8 cellular contexts compared by ENCODE assay signal in the genomic region with DNA sequence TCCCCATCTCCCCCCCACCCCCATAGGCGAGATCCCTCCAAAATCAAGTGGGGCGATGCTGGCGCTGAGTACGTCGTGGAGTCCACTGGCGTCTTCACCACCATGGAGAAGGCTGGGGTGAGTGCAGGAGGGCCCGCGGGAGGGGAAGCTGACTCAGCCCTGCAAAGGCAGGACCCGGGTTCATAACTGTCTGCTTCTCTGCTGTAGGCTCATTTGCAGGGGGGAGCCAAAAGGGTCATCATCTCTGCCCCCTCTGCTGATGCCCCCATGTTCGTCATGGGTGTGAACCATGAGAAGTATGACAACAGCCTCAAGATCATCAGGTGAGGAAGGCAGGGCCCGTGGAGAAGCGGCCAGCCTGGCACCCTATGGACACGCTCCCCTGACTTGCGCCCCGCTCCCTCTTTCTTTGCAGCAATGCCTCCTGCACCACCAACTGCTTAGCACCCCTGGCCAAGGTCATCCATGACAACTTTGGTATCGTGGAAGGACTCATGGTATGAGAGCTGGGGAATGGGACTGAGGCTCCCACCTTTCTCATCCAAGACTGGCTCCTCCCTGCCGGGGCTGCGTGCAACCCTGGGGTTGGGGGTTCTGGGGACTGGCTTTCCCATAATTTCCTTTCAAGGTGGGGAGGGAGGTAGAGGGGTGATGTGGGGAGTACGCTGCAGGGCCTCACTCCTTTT. TPM values are rescaled to one million over a fixed set of nuclear protein-coding genes. Genes with fewer than 3 reads are reported as not detected.
DNase-seq lines count a peak whose midpoint lies in the region; ATAC-seq, FAIRE-seq and TF ChIP-seq lines count a peak whose summit lies in the region.

No MANE protein-coding gene starts in this region.

- intact Hi-C loops in endothelial cell of umbilical vein (cut with micrococcal nuclease) (loop anchor here (1.0 kb wide), 1 partner anchor 72 kb away; no protein-coding TSS in a partner anchor), gastrocnemius medialis (cut with DNase I; ENCODE audit: low total_unique reads) (loop anchor here (5.0 kb wide), 1 partner anchor 200 kb away; no protein-coding TSS in a partner anchor), aorta (cut with DNase I) (loop anchor here (2.0 to 5.0 kb wide), 5 partner anchors 14 to 210 kb away; no protein-coding TSS in a partner anchor)

- H2AFZ ChIP-seq in endothelial cell of umbilical vein (ENCODE audit: low read depth, low read length): no peak overlapping the region

- H3K4me3 ChIP-seq in RWPE2 (ENCODE audit: severe bottlenecking): peak overlapping the region; percentile 87
- H3K4me3 ChIP-seq in endothelial cell of umbilical vein (replicated peaks in 1 of 3; ENCODE audit: insufficient read depth in 1 of 3, low read depth in 1 of 3, low read length in 3 of 3): peak overlapping the region in 1 of 3 experiments; percentile 70
- H3K4me3 ChIP-seq in gastrocnemius medialis: no peak overlapping the region
- no peak overlapping the region for H3K4me3 ChIP-seq in aorta (ENCODE audit: low read length in 2 of 2)

- H3K9ac ChIP-seq in endothelial cell of umbilical vein (replicated peaks; ENCODE audit: extremely low read depth, insufficient read depth, low read length): no peak overlapping the region

- H4K20me1 ChIP-seq in endothelial cell of umbilical vein (replicated peaks; ENCODE audit: control insufficient read depth, extremely low read depth, insufficient read depth, low read length): no peaks in the 10 kb centered on the region

- POLR2A ChIA-PET in endothelial cell of umbilical vein (lab: Charles Lee): interaction anchor here (0.9 to 1.5 kb wide), 2 partner anchors 13 to 67 kb away, joined by 3 to 4 read pairs; a partner anchor contains a TSS

- H3K79me2 ChIP-seq in endothelial cell of umbilical vein (ENCODE audit: control insufficient read depth, insufficient read depth, low read length): peaks cover 31% of the 10 kb centered on the region

- no peaks in the 10 kb centered on the region for H3K9me1 ChIP-seq in endothelial cell of umbilical vein (replicated peaks; ENCODE audit: control insufficient read depth, extremely low read depth, insufficient read depth, low read length)

- WGBS in aorta, 2 donors: 52 to 57% methylated on average over 19 of the region's 19 CpGs

- H3K4me1 ChIP-seq in RWPE2 (ENCODE audit: insufficient read depth, poor library complexity, severe bottlenecking) (peaks cover 26% of the 10 kb centered on the region), endothelial cell of umbilical vein (ENCODE audit: control insufficient read depth, extremely low read depth, insufficient read depth, low read length) (peaks cover 44% of the 10 kb centered on the region), gastrocnemius medialis (peaks cover 50 to 67% of the 10 kb centered on the region in 2 donors), aorta (ENCODE audit: control insufficient read depth in 1 of 2, insufficient read depth in 2 of 2, low read length in 2 of 2) (no peaks in the 10 kb centered on the region)

- CTCF ChIA-PET in endothelial cell of umbilical vein (lab: Charles Lee): interaction anchor here (0.6 to 7.0 kb wide), 30 partner anchors 8 to 409 kb away, joined by 3 to 145 read pairs (median 5); a partner anchor contains a TSS

- DNase-seq in RWPE2 (ENCODE audit: low spot score) (no peak), endothelial cell of umbilical vein (ENCODE audit: low read depth, low spot score) (no peak), gastrocnemius medialis (no peak), GM20000 (ENCODE audit: low spot score) (no peak), aorta (no peak), RCC 7860 (ENCODE audit: low spot score) (no peak)

- no peaks in the 10 kb centered on the region for H3K27me3 ChIP-seq in RWPE2 (ENCODE audit: insufficient read depth, poor library complexity, severe bottlenecking)
- H3K27me3 ChIP-seq in endothelial cell of umbilical vein (ENCODE audit: control insufficient read depth in 2 of 2, insufficient read depth in 2 of 2, low read length in 2 of 2): no peaks in the 10 kb centered on the region
- no peaks in the 10 kb centered on the region for H3K27me3 ChIP-seq in gastrocnemius medialis
- H3K27me3 ChIP-seq in aorta (ENCODE audit: control insufficient read depth in 1 of 2, insufficient read depth in 2 of 2, low read length in 1 of 2): peaks cover 0 to 1% of the 10 kb centered on the region in 2 donors

- TF ChIP-seq POLR2A in GM15510 (IDR thresholded peaks at IDR 0.05; ENCODE audit: borderline replicate concordance, extremely low read depth, insufficient read length): peak; percentile 6
- TF ChIP-seq POLR2A in endothelial cell of umbilical vein (IDR thresholded peaks at IDR 0.05; ENCODE audit: low read depth, low read length): no peak
- TF ChIP-seq POLR2A in gastrocnemius medialis (IDR thresholded peaks at IDR 0.05): no peak

- peak; percentile 75 for FAIRE-seq in endothelial cell of umbilical vein (lab: Jason Lieb, UNC)
- FAIRE-seq in RCC 7860 (lab: Jason Lieb, UNC): no peak

- H3K4me2 ChIP-seq in endothelial cell of umbilical vein (ENCODE audit: insufficient read depth, low read length): peak overlapping the region; percentile 60

- TF ChIP-seq CTCF in RWPE2 (IDR thresholded peaks at IDR 0.05; ENCODE audit: poor library complexity, severe bottlenecking): no peak
- TF ChIP-seq CTCF in endothelial cell of umbilical vein (IDR thresholded peaks at IDR 0.05; ENCODE audit: extremely low read depth in 1 of 2, insufficient read depth in 1 of 2, low read depth in 1 of 2, low read length in 2 of 2): no peak
- TF ChIP-seq CTCF in gastrocnemius medialis (IDR thresholded peaks at IDR 0.05 in 4 of 5, conservative IDR thresholded peaks at IDR 0.05 in 1 of 5): no peak
- no peak for TF ChIP-seq CTCF in GM20000 (IDR thresholded peaks at IDR 0.05; ENCODE audit: extremely low read depth, missing control alignments)

- no TSS peak for BruUV-seq in endothelial cell of umbilical vein (replicated peaks; lab: Mats Ljungman, UMichigan)

- H3K36me3 ChIP-seq in RWPE2 (ENCODE audit: low read depth): peaks cover 45% of the 10 kb centered on the region
- H3K36me3 ChIP-seq in endothelial cell of umbilical vein (ENCODE audit: control insufficient read depth in 2 of 2, extremely low read depth in 1 of 2, insufficient read depth in 2 of 2, low read length in 2 of 2): peaks cover 16 to 28% of the 10 kb centered on the region in 2 experiments
- H3K36me3 ChIP-seq in gastrocnemius medialis: peaks cover 0 to 27% of the 10 kb centered on the region in 2 donors
- H3K36me3 ChIP-seq in aorta (ENCODE audit: control insufficient read depth in 1 of 2, insufficient read depth in 2 of 2, low read length in 1 of 2): peaks cover 0 to 4% of the 10 kb centered on the region in 2 donors

- ATAC-seq in RWPE2 (ENCODE audit: low read depth) (no peak), gastrocnemius medialis (no peak), aorta (ENCODE audit: low FRiP score) (no peak), HG03159 (IDR thresholded peaks at IDR 0.05; ENCODE audit: unreplicated experiment) (no peak)

- no peaks in the 10 kb centered on the region for H3K9me3 ChIP-seq in RWPE2 (ENCODE audit: severe bottlenecking)
- no peaks in the 10 kb centered on the region for H3K9me3 ChIP-seq in endothelial cell of umbilical vein (replicated peaks; ENCODE audit: control insufficient read depth, insufficient read depth, low read length)
- H3K9me3 ChIP-seq in gastrocnemius medialis: no peaks in the 10 kb centered on the region
- no peaks in the 10 kb centered on the region for H3K9me3 ChIP-seq in aorta (ENCODE audit: control insufficient read depth, low read length)

- dilution Hi-C loops in endothelial cell of umbilical vein (cut with MboI; ENCODE audit: extremely low pct_ligation_motif_present, low sequenced_read_pairs): no loop called here

- in situ Hi-C loops in gastrocnemius medialis (cut with MboI; ENCODE audit: low sequenced_read_pairs in 4 of 4): loop anchor here in 1 of 4 donors (25.0 kb wide), 1 partner anchor 125 kb away; no protein-coding TSS in a partner anchor

- H3K27ac ChIP-seq in RWPE2 (ENCODE audit: poor library complexity, severe bottlenecking): peak overlapping the region; percentile 98
- H3K27ac ChIP-seq in endothelial cell of umbilical vein (ENCODE audit: insufficient read depth, low read depth, low read length): no peak overlapping the region
- peak overlapping the region; percentile 91 to 97 (median 96) for H3K27ac ChIP-seq in gastrocnemius medialis
- peak overlapping the region in 1 of 2 donors; percentile 19 for H3K27ac ChIP-seq in aorta (ENCODE audit: low read depth in 1 of 2, low read length in 2 of 2)

RNA-seq across cellular contexts. Expression of a gene that starts 2.7 kb away (rescaled TPM):
- total RNA-seq in endothelial cell of umbilical vein (4,245 and 4,648 TPM in 2 replicates), gastrocnemius medialis (over 10,000 TPM; 11,241 to 15,891 (median 13,472) TPM), aorta (1,000 to 10,000 TPM; 1,856 to 2,021 TPM)
- polyA plus RNA-seq in endothelial cell of umbilical vein (8,748 and 10,370 TPM in 2 replicates), aorta (1,000 to 10,000 TPM; 2,047 to 3,012 TPM)
- 9,573 and 9,900 TPM in 2 replicates for polyA plus RNA-seq in endothelial cell of umbilical vein (2011; cell fraction: cytosol; rRNA removed)
- polyA plus RNA-seq in endothelial cell of umbilical vein (2011; cell fraction: nucleus; rRNA removed): 2,700 and 3,179 TPM in 2 replicates
- 5,034 and 5,687 TPM in 2 replicates for polyA plus RNA-seq in endothelial cell of umbilical vein (2012)
- polyA minus RNA-seq in endothelial cell of umbilical vein: 7,250 and 7,739 TPM in 2 replicates
- polyA minus RNA-seq in endothelial cell of umbilical vein (2011; cell fraction: cytosol; rRNA and poly(A)+ RNA removed): 5,221 TPM
- polyA minus RNA-seq in endothelial cell of umbilical vein (2011; cell fraction: nucleus; rRNA and poly(A)+ RNA removed): 818 and 923 TPM in 2 replicates

RNA-seq across cellular contexts. Expression of a gene that starts 18.8 kb away (rescaled TPM):
- 26.4 and 27.7 TPM in 2 replicates for total RNA-seq in endothelial cell of umbilical vein
- polyA plus RNA-seq in endothelial cell of umbilical vein: 41.0 and 41.2 TPM in 2 replicates
- 15.9 and 21.0 TPM in 2 replicates for polyA plus RNA-seq in endothelial cell of umbilical vein (2011; cell fraction: cytosol; rRNA removed)
- polyA plus RNA-seq in endothelial cell of umbilical vein (2011; cell fraction: nucleus; rRNA removed): 156 and 161 TPM in 2 replicates
- polyA plus RNA-seq in endothelial cell of umbilical vein (2012): 18.3 and 26.1 TPM in 2 replicates
- 19.2 and 20.3 TPM in 2 replicates for polyA minus RNA-seq in endothelial cell of umbilical vein
- polyA minus RNA-seq in endothelial cell of umbilical vein (2011; cell fraction: cytosol; rRNA and poly(A)+ RNA removed): not detected
- polyA minus RNA-seq in endothelial cell of umbilical vein (2011; cell fraction: nucleus; rRNA and poly(A)+ RNA removed): 12.7 and 20.1 TPM in 2 replicates
- total RNA-seq in gastrocnemius medialis: 10 to 100 TPM in 1 of 4 donors, 1 to 10 TPM in 3; 6.8 to 10.5 (median 8.3) TPM
- 10 to 100 TPM; 28.5 to 60.8 TPM for total RNA-seq in aorta
- 100 to 1,000 TPM in 1 of 2 donors, 10 to 100 TPM in 1; 11.1 to 110 TPM for polyA plus RNA-seq in aorta

RNA-seq across cellular contexts. Expression of a gene that starts 31.1 kb away (rescaled TPM):
- total RNA-seq in endothelial cell of umbilical vein (58.5 and 63.6 TPM in 2 replicates), gastrocnemius medialis (10 to 100 TPM; 25.7 to 63.3 (median 45.3) TPM), aorta (10 to 100 TPM; 24.8 to 27.8 TPM)
- polyA plus RNA-seq in endothelial cell of umbilical vein (17.8 and 26.3 TPM in 2 replicates), aorta (10 to 100 TPM in 1 of 2 donors, 1 to 10 TPM in 1; 5.4 to 18.8 TPM)
- 28.3 and 30.1 TPM in 2 replicates for polyA plus RNA-seq in endothelial cell of umbilical vein (2011; cell fraction: cytosol; rRNA removed)
- 160 and 198 TPM in 2 replicates for polyA plus RNA-seq in endothelial cell of umbilical vein (2011; cell fraction: nucleus; rRNA removed)
- polyA plus RNA-seq in endothelial cell of umbilical vein (2012): 44.4 and 58.0 TPM in 2 replicates
- 29.2 and 29.4 TPM in 2 replicates for polyA minus RNA-seq in endothelial cell of umbilical vein
- polyA minus RNA-seq in endothelial cell of umbilical vein (2011; cell fraction: cytosol; rRNA and poly(A)+ RNA removed): 26.3 TPM
- polyA minus RNA-seq in endothelial cell of umbilical vein (2011; cell fraction: nucleus; rRNA and poly(A)+ RNA removed): 33.6 and 35.6 TPM in 2 replicates

RNA-seq across cellular contexts. Expression of a gene that starts 43.1 kb away (rescaled TPM):
- total RNA-seq in endothelial cell of umbilical vein (77.3 and 90.1 TPM in 2 replicates), gastrocnemius medialis (100 to 1,000 TPM in 1 of 4 donors, 10 to 100 TPM in 3; 12.3 to 250 (median 13.3) TPM), aorta (10 to 100 TPM; 19.9 to 32.8 TPM)
- polyA plus RNA-seq in endothelial cell of umbilical vein (33.6 and 41.8 TPM in 2 replicates), aorta (10 to 100 TPM in 1 of 2 donors, 1 to 10 TPM in 1; 5.1 to 13.2 TPM)
- polyA plus RNA-seq in endothelial cell of umbilical vein (2011; cell fraction: cytosol; rRNA removed): 51.2 and 57.2 TPM in 2 replicates
- 57.7 and 61.4 TPM in 2 replicates for polyA plus RNA-seq in endothelial cell of umbilical vein (2011; cell fraction: nucleus; rRNA removed)
- 32.3 and 64.2 TPM in 2 replicates for polyA plus RNA-seq in endothelial cell of umbilical vein (2012)
- polyA minus RNA-seq in endothelial cell of umbilical vein: 96.4 and 101 TPM in 2 replicates
- 117 TPM for polyA minus RNA-seq in endothelial cell of umbilical vein (2011; cell fraction: cytosol; rRNA and poly(A)+ RNA removed)
- 40.0 and 76.8 TPM in 2 replicates for polyA minus RNA-seq in endothelial cell of umbilical vein (2011; cell fraction: nucleus; rRNA and poly(A)+ RNA removed)

RNA-seq across cellular contexts. Expression of a gene that starts 44.0 kb away (rescaled TPM):
- total RNA-seq in endothelial cell of umbilical vein (267 and 273 TPM in 2 replicates), gastrocnemius medialis (100 to 1,000 TPM in 3 of 4 donors, 10 to 100 TPM in 1; 76.6 to 147 (median 124) TPM), aorta (10 to 100 TPM; 91.8 to 95.5 TPM)
- polyA plus RNA-seq in endothelial cell of umbilical vein (84.5 and 147 TPM in 2 replicates), aorta (100 to 1,000 TPM; 125 to 283 TPM)
- polyA plus RNA-seq in endothelial cell of umbilical vein (2011; cell fraction: cytosol; rRNA removed): 159 and 183 TPM in 2 replicates
- 54.5 and 64.9 TPM in 2 replicates for polyA plus RNA-seq in endothelial cell of umbilical vein (2011; cell fraction: nucleus; rRNA removed)
- 256 and 305 TPM in 2 replicates for polyA plus RNA-seq in endothelial cell of umbilical vein (2012)
- polyA minus RNA-seq in endothelial cell of umbilical vein: 33.5 and 42.6 TPM in 2 replicates
- 41.8 TPM for polyA minus RNA-seq in endothelial cell of umbilical vein (2011; cell fraction: cytosol; rRNA and poly(A)+ RNA removed)
- polyA minus RNA-seq in endothelial cell of umbilical vein (2011; cell fraction: nucleus; rRNA and poly(A)+ RNA removed): 9.0 and 11.2 TPM in 2 replicates
